24 cellular contexts compared by ENCODE assay signal in genomic region chr2:179711375-179711774, GRCh38.
"Had no signal": no experiment of that assay in that cellular context is flagged by ENCODE, and none has a peak within 500 bp of the region (broad histone marks: within the 10 kb centered on the region; RNA-seq: fewer than 3 reads in every experiment).

No MANE protein-coding gene starts in this region.

- H3K27ac ChIP-seq: brain microvascular endothelial cell, colonic mucosa, epithelial cell of prostate, left lung, prostate gland, tibial nerve, vagina had no signal

- FAIRE-seq: islet of Langerhans, small intestine had no signal

- H3K36me3 ChIP-seq: brain microvascular endothelial cell, colonic mucosa, left lung, prostate gland, tibial nerve, vagina had no signal

- H3K4me1 ChIP-seq: colonic mucosa, left lung, prostate gland, tibial nerve, vagina had no signal

- H3K27me3 ChIP-seq: brain microvascular endothelial cell, colonic mucosa, left lung, tibial nerve, vagina had no signal

- H3K4me3 ChIP-seq: colonic mucosa, left lung, prostate gland, tibial nerve, vagina had no signal

- ATAC-seq: activated T-helper 17 cell treated with anti-CD3 and anti-CD28 coated beads, Interleukin-2, amount 50 U/mL, for 72 hours; left lung; right cardiac atrium had no signal

- H3K9me3 ChIP-seq: colonic mucosa, left lung, prostate gland, tibial nerve, vagina had no signal

- DNase-seq: activated B cell treated with CpG ODN at 0.5 μM for 24 hours; activated CD4-positive, alpha-beta memory T cell treated with anti-CD3 and anti-CD28 coated beads, Interleukin-2, amount 10 ng/mL, durations not matched to agents 7 days and 5 days; activated CD4-positive, alpha-beta T cell treated with anti-CD3 and anti-CD28 coated beads for 4 hours; activated naive CD4-positive, alpha-beta T cell treated with Interleukin-2 at 50 U/mL for 16 hours; activated naive CD8-positive, alpha-beta T cell treated with anti-CD3 and anti-CD28 coated beads, Interleukin-2, amount 10 ng/mL, durations not matched to agents 7 days and 5 days; activated T-cell treated with anti-CD3 and anti-CD28 coated beads, Interleukin-2, amount 50 U/mL, for 1 hour; aorta; brain microvascular endothelial cell; colonic mucosa; endodermal cell; foreskin fibroblast; hippocampal formation; left lung; naive B cell; small intestine; stimulated activated CD4-positive, alpha-beta T cell treated with anti-CD3 and anti-CD28 coated beads, Interleukin-15, amount 100 ng/mL, for 24 hours; stimulated activated CD4-positive, alpha-beta T cell treated with anti-CD3 and anti-CD28 coated beads, Interleukin-2, amount 100 ng/mL, for 48 hours had no signal
